In genomic region chr11:113401718-113402117, GRCh38 we compare ENCODE assay signal across 9 cellular contexts.
A peak's percentile ranks its signal among the peaks of the same experiment; 100 is the strongest.
DNase-seq lines count a peak whose midpoint lies in the region; ATAC-seq lines count a peak whose summit lies in the region.
"Had no signal": no experiment of that assay in that cellular context is flagged by ENCODE, and none has a peak within 500 bp of the region (broad histone marks: within the 10 kb centered on the region; RNA-seq: fewer than 3 reads in every experiment).

No MANE protein-coding gene starts in this region.

- DNase-seq in AG08395 (ENCODE audit: low spot score) (peak; percentile 12), NCI-H1105 (lab: John Stamatoyannopoulos, UW) (peak; percentile 96), SW480 (ENCODE audit: low spot score) (peak; percentile 71), hypothalamus (lab: John Stamatoyannopoulos, UW) (peak in 31 of 51 donors; percentile 5 to 67 (median 34))
- no peak for DNase-seq in central memory CD4-positive, alpha-beta T cell
- DNase-seq in stimulated activated naive B cell treated with anti-CD40 and anti-IgM and Interleukin-4, amounts not matched to agents 10 μg/mL and 1 μg/mL and 100 μg/mL, for 72 hours: no peak
- DNase-seq: T-cell had no signal

- no peaks in the 10 kb centered on the region for H3K4me1 Mint-ChIP-seq in stimulated activated naive B cell treated with anti-CD40 and anti-IgM and Interleukin-4, amounts not matched to agents 10 μg/mL and 1 μg/mL and 100 μg/mL, for 72 hours
- H3K4me1 Mint-ChIP-seq: T-cell had no signal

- peaks cover 0 to 4% of the 10 kb centered on the region in 2 donors for H3K27me3 Mint-ChIP-seq in stimulated activated naive B cell treated with anti-CD40 and anti-IgM and Interleukin-4, amounts not matched to agents 10 μg/mL and 1 μg/mL and 100 μg/mL, for 72 hours

- no peak for ATAC-seq in GM19455 (IDR thresholded peaks at IDR 0.05; ENCODE audit: unreplicated experiment)
- no peak for ATAC-seq in stimulated activated naive B cell treated with anti-CD40 and anti-IgM and Interleukin-4, amounts not matched to agents 10 μg/mL and 1 μg/mL and 100 μg/mL, for 72 hours (replicated peaks)
- ATAC-seq in HG03039 (IDR thresholded peaks at IDR 0.05; ENCODE audit: unreplicated experiment): no peak

- no peaks in the 10 kb centered on the region for H3K36me3 Mint-ChIP-seq in stimulated activated naive B cell treated with anti-CD40 and anti-IgM and Interleukin-4, amounts not matched to agents 10 μg/mL and 1 μg/mL and 100 μg/mL, for 72 hours
- H3K36me3 Mint-ChIP-seq: T-cell had no signal

- no peaks in the 10 kb centered on the region for H3K9me3 Mint-ChIP-seq in stimulated activated naive B cell treated with anti-CD40 and anti-IgM and Interleukin-4, amounts not matched to agents 10 μg/mL and 1 μg/mL and 100 μg/mL, for 72 hours
- H3K9me3 Mint-ChIP-seq: T-cell had no signal

- H3K4me3 Mint-ChIP-seq in stimulated activated naive B cell treated with anti-CD40 and anti-IgM and Interleukin-4, amounts not matched to agents 10 μg/mL and 1 μg/mL and 100 μg/mL, for 72 hours: no peak overlapping the region
- H3K4me3 Mint-ChIP-seq: T-cell had no signal

- no peak overlapping the region for H3K27ac Mint-ChIP-seq in stimulated activated naive B cell treated with anti-CD40 and anti-IgM and Interleukin-4, amounts not matched to agents 10 μg/mL and 1 μg/mL and 100 μg/mL, for 72 hours
- H3K27ac Mint-ChIP-seq: T-cell had no signal

Comparison
In these comparisons a context has a peak if more than half of its experiments do, and no peak if none do; other contexts are left out.
1. DNase-seq: peak in AG08395 (single experiment), NCI-H1105 (single experiment), SW480 (single experiment) and hypothalamus (31 of 51); none in central memory CD4-positive, alpha-beta T cell (single experiment) and stimulated activated naive B cell treated with anti-CD40 and anti-IgM and Interleukin-4, amounts not matched to agents 10 μg/mL and 1 μg/mL and 100 μg/mL, for 72 hours (single experiment).